Comparison of ENCODE assay signal across 17 cellular contexts in the genomic region with DNA sequence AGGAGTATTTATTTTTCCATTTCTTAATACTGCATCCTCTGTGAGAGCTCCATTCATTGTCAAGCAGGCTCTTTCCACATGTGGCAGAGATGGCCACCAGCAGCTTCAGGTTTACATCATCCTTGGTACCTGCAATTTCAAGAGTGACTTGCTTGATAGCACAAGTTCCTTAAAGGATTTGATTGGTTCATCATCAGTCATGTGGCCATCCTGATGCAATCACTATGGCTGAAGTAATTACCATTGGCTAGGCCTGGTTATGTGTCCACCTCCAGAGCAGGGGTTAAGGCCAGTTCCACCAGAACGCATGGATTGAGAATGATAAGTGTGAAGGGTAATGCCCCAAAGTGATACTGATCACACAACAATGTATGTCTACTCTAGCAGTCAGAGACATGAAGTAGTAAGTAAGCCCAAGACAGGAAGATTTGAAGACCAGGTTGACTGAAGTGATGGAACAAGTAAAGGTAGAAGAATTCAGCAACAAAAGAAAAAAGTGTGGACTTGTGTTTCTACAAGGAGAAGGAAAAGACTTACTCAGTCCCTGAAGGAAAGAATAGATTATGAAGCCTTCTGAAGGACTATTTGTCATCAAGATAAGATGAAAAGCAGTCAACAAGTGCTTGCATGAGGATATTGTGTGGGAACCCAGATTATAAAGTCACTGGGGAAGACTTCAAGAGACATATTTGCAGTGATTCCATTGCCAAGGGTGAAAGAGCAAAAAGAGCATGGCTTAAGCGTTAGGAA. TPM values are rescaled to one million over a fixed set of nuclear protein-coding genes. Genes with fewer than 3 reads are reported as not detected.
DNase-seq lines count a peak whose midpoint lies in the region; ATAC-seq, FAIRE-seq and TF ChIP-seq lines count a peak whose summit lies in the region.
"Had no signal": no experiment of that assay in that cellular context is flagged by ENCODE, and none has a peak within 500 bp of the region (broad histone marks: within the 10 kb centered on the region; RNA-seq: fewer than 3 reads in every experiment).

No MANE protein-coding gene starts in this region.

- no peaks in the 10 kb centered on the region for H3K9me3 Mint-ChIP-seq in GM23338
- H3K9me3 Mint-ChIP-seq in HFFc6: peaks cover 6% of the 10 kb centered on the region; the same call in 1 of the 2 replicates

- no peak for TF ChIP-seq CTCF in GM23338 (conservative IDR thresholded peaks at IDR 0.05; ENCODE audit: low read depth in 2 of 2)
- no peak for TF ChIP-seq CTCF in esophagus muscularis mucosa (IDR thresholded peaks at IDR 0.05)
- no peak for TF ChIP-seq CTCF in HFFc6 (IDR thresholded peaks at IDR 0.05)
- TF ChIP-seq CTCF in PC-3 (conservative IDR thresholded peaks at IDR 0.05; ENCODE audit: low read depth, low read length): no peak

- no peaks in the 10 kb centered on the region for H3K79me2 ChIP-seq in GM23338 (replicated peaks; ENCODE audit: insufficient read depth)
- no peaks in the 10 kb centered on the region for H3K79me2 ChIP-seq in PC-3 (ENCODE audit: low read length)

- peak; percentile 20 for FAIRE-seq in urothelium cell line (lab: Jason Lieb, UNC)
- FAIRE-seq: H54, HepG2 had no signal

- H3K4me3 ChIP-seq in GM23338 (no peak overlapping the region), esophagus muscularis mucosa (no peak overlapping the region), PC-3 (ENCODE audit: low read length) (no peak overlapping the region)
- H3K4me3 ChIP-seq: BLaER1 had no signal

- H3K36me3 ChIP-seq in GM23338 (ENCODE audit: insufficient read depth) (no peaks in the 10 kb centered on the region), esophagus muscularis mucosa (no peaks in the 10 kb centered on the region), PC-3 (ENCODE audit: low read depth, low read length) (no peaks in the 10 kb centered on the region)
- H3K36me3 ChIP-seq: BLaER1 had no signal

- H3K9me2 ChIP-seq in GM23338 (ENCODE audit: insufficient read depth) (peaks cover 12% of the 10 kb centered on the region), PC-3 (replicated peaks; ENCODE audit: low read length) (no peaks in the 10 kb centered on the region)

- CTCF ChIA-PET in PC-3 (lab: Charles Lee): no interaction called here

- ATAC-seq in GM23338 (no peak), PC-3 (no peak)
- ATAC-seq: HepG2 had no signal

- H4K20me1 ChIP-seq in GM23338 (replicated peaks; ENCODE audit: insufficient read depth) (no peaks in the 10 kb centered on the region; the same call in 1 of the 2 replicates), PC-3 (ENCODE audit: low read length) (no peaks in the 10 kb centered on the region)
- H4K20me1 ChIP-seq: BLaER1 had no signal

- H3K9me3 ChIP-seq in esophagus muscularis mucosa: peaks cover 0 to 1% (median under 1%) of the 10 kb centered on the region in 4 donors
- no peaks in the 10 kb centered on the region for H3K9me3 ChIP-seq in PC-3 (ENCODE audit: low read length)
- H3K9me3 ChIP-seq: BLaER1 had no signal

- POLR2A ChIA-PET in PC-3 (lab: Charles Lee; ENCODE audit: unreplicated experiment): no interaction called here

- 0 out of 2 replicates have a peak overlapping the region, but pooled peaks have one; percentile 66 for H2AFZ ChIP-seq in GM23338
- H2AFZ ChIP-seq in PC-3 (ENCODE audit: low read length): no peak overlapping the region

- H3K36me3 Mint-ChIP-seq in GM23338 (ENCODE audit: low read depth) (no peaks in the 10 kb centered on the region), HFFc6 (ENCODE audit: low read depth) (no peaks in the 10 kb centered on the region)
- H3K36me3 Mint-ChIP-seq: CD14-positive monocyte; CD4-positive, alpha-beta memory T cell had no signal

- no peaks in the 10 kb centered on the region for H3F3A ChIP-seq in GM23338 (replicated peaks; ENCODE audit: low read depth)
- no peaks in the 10 kb centered on the region for H3F3A ChIP-seq in PC-3 (ENCODE audit: low read length, unreplicated experiment)

- no peak overlapping the region for H3K27ac ChIP-seq in GM23338 (ENCODE audit: low read depth)
- no peak overlapping the region for H3K27ac ChIP-seq in esophagus muscularis mucosa (replicated peaks in 1 of 4)
- no peak overlapping the region for H3K27ac ChIP-seq in PC-3 (ENCODE audit: low read length)
- H3K27ac ChIP-seq: BLaER1 had no signal

- TF ChIP-seq EP300 in esophagus muscularis mucosa (IDR thresholded peaks at IDR 0.05): no peak

- DNase-seq in GM23338 (ENCODE audit: low spot score) (no peak), amniotic epithelial cell (ENCODE audit: low read depth) (peak; percentile 38), esophagus muscularis mucosa (ENCODE audit: extremely low spot score) (peak; percentile 45), urothelium cell line (ENCODE audit: low spot score) (no peak), HFFc6 (no peak), DMS 273 (lab: John Stamatoyannopoulos, UW; ENCODE audit: unreplicated experiment) (no peak), PC-3 (no peak)
- DNase-seq: 8988T; CD4-positive, alpha-beta memory T cell; DMS79 treated with DMSO at 0.1 percent for 48 hours; GF-D8; HCEC 1CT had no signal

- H3K4me3 Mint-ChIP-seq in GM23338 (no peak overlapping the region), HFFc6 (no peak overlapping the region)
- H3K4me3 Mint-ChIP-seq: CD14-positive monocyte; CD4-positive, alpha-beta memory T cell; IgD-negative memory B cell had no signal

- no peak for TF ChIP-seq POLR2A in esophagus muscularis mucosa (IDR thresholded peaks at IDR 0.05; ENCODE audit: low read depth)

- peaks cover 31% of the 10 kb centered on the region for H3K4me1 ChIP-seq in GM23338 (ENCODE audit: insufficient read depth)
- no peaks in the 10 kb centered on the region for H3K4me1 ChIP-seq in esophagus muscularis mucosa
- H3K4me1 ChIP-seq in PC-3 (ENCODE audit: insufficient read depth, low read length): no peaks in the 10 kb centered on the region

- H3K27me3 Mint-ChIP-seq in GM23338 (ENCODE audit: insufficient read depth, low read depth, poor library complexity): peaks cover 2% of the 10 kb centered on the region
- peaks cover 8% of the 10 kb centered on the region for H3K27me3 Mint-ChIP-seq in HFFc6 (ENCODE audit: insufficient read depth)

- intact Hi-C loops in esophagus muscularis mucosa (cut with DNase I) (no loop called here), PC-3 (cut with micrococcal nuclease) (no loop called here)

- peaks cover 31% of the 10 kb centered on the region for H3K4me1 Mint-ChIP-seq in GM23338
- no peaks in the 10 kb centered on the region for H3K4me1 Mint-ChIP-seq in HFFc6 (ENCODE audit: low read depth)
- H3K4me1 Mint-ChIP-seq: CD4-positive, alpha-beta memory T cell; IgD-negative memory B cell had no signal

- no TSS peak for BruUV-seq in PC-3 (replicated peaks; lab: Mats Ljungman, UMichigan)

- H3K27ac Mint-ChIP-seq in GM23338 (no peak overlapping the region), HFFc6 (no peak overlapping the region)
- H3K27ac Mint-ChIP-seq: IgD-negative memory B cell had no signal

- H3K27me3 ChIP-seq in GM23338 (ENCODE audit: insufficient read depth): no peaks in the 10 kb centered on the region
- no peaks in the 10 kb centered on the region for H3K27me3 ChIP-seq in esophagus muscularis mucosa
- peaks cover 59% of the 10 kb centered on the region for H3K27me3 ChIP-seq in PC-3 (ENCODE audit: low read length)
- H3K27me3 ChIP-seq: BLaER1 had no signal

- no peak overlapping the region for H3K4me2 ChIP-seq in GM23338
- H3K4me2 ChIP-seq in PC-3 (ENCODE audit: low read length): no peak overlapping the region
- H3K4me2 ChIP-seq: BLaER1 had no signal

- 70% methylated on average over 2 of the region's 2 CpGs for WGBS in esophagus muscularis mucosa

- H3K9ac ChIP-seq in PC-3 (ENCODE audit: low read length): no peak overlapping the region
- H3K9ac ChIP-seq: BLaER1 had no signal

TF ChIP-seq in GM23338, 12 proteins besides CTCF, POLR2A, EP300 and RAD21 (continues in another document):
- TF ChIP-seq CREB1 (CRISPR knock-in tag; IDR thresholded peaks at IDR 0.05; ENCODE audit: low read depth) (no peak), ZNF331 (CRISPR knock-in tag; IDR thresholded peaks at IDR 0.05; ENCODE audit: low read depth) (no peak), NANOG (IDR thresholded peaks at IDR 0.05; ENCODE audit: borderline replicate concordance) (no peak), ZNF114 (CRISPR knock-in tag; IDR thresholded peaks at IDR 0.05) (no peak), POLR2AphosphoS5 (IDR thresholded peaks at IDR 0.05; ENCODE audit: low read depth) (no peak), JUNB (IDR thresholded peaks at IDR 0.05; ENCODE audit: unreplicated experiment) (no peak)
- TF ChIP-seq, protein P1, sequence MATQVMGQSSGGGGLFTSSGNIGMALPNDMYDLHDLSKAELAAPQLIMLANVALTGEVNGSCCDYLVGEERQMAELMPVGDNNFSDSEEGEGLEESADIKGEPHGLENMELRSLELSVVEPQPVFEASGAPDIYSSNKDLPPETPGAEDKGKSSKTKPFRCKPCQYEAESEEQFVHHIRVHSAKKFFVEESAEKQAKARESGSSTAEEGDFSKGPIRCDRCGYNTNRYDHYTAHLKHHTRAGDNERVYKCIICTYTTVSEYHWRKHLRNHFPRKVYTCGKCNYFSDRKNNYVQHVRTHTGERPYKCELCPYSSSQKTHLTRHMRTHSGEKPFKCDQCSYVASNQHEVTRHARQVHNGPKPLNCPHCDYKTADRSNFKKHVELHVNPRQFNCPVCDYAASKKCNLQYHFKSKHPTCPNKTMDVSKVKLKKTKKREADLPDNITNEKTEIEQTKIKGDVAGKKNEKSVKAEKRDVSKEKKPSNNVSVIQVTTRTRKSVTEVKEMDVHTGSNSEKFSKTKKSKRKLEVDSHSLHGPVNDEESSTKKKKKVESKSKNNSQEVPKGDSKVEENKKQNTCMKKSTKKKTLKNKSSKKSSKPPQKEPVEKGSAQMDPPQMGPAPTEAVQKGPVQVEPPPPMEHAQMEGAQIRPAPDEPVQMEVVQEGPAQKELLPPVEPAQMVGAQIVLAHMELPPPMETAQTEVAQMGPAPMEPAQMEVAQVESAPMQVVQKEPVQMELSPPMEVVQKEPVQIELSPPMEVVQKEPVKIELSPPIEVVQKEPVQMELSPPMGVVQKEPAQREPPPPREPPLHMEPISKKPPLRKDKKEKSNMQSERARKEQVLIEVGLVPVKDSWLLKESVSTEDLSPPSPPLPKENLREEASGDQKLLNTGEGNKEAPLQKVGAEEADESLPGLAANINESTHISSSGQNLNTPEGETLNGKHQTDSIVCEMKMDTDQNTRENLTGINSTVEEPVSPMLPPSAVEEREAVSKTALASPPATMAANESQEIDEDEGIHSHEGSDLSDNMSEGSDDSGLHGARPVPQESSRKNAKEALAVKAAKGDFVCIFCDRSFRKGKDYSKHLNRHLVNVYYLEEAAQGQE (IDR thresholded peaks at IDR 0.05; ENCODE audit: unreplicated experiment): no peak

RNA-seq across cellular contexts. Expression of a gene that starts 26.4 kb away (rescaled TPM):
- total RNA-seq in GM23338 (2014; rRNA removed; shearing (Covaris generic)): 48.8 and 53.6 TPM in 2 replicates
- polyA plus RNA-seq in GM23338 (2016; fragmentation: Nextera tagmentation; extraction: Ambion mirVana): 50.6 and 76.8 TPM in 2 replicates
- total RNA-seq in esophagus muscularis mucosa (100 to 1,000 TPM in 2 of 4 donors, 10 to 100 TPM in 2; 89.5 to 127 (median 102) TPM), PC-3 (2014; rRNA removed) (0.29 and 1.5 TPM in 2 replicates)
- total RNA-seq in HFFc6 (2021; fragmentation: NEBNext Ultra II Directional; extraction: Animal tissue kit (Norgen Biotek cat#: 25700)): 1 to 10 TPM; 3.6 to 9.7 (median 8.7) TPM
- total RNA-seq: HepG2 had no signal
- polyA plus RNA-seq: HepG2 had no signal

Comparison
In these comparisons a context has a peak if more than half of its experiments do, and no peak if none do; other contexts are left out.
1. DNase-seq: peak in amniotic epithelial cell (single experiment) and esophagus muscularis mucosa (single experiment); none in GM23338 (single experiment), urothelium cell line (single experiment), HFFc6 (single experiment), DMS 273 (single experiment) and PC-3 (single experiment).